ENCODE assay signal across 12 cellular contexts in the genomic region with DNA sequence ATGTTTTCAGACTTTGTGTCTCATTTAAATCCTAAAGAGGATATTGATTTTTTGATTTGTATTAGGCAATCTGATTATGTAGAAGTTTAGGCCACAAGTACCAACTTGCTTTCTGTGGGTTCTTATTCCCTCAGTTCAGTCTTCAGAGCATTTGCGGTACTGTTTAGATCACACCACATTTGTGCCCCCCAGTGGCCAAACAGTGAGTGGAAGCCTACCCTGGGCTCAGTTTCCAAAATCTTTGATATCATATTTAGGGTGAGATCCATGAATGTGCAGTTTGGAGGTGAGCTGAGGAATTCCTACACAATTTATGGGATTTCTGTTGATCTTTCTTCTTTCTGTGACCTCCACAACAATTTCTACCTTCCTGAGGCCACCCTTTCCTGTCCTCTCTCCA.
DNase-seq lines count a peak whose midpoint lies in the region; ATAC-seq and TF ChIP-seq lines count a peak whose summit lies in the region.
"Had no signal": no experiment of that assay in that cellular context is flagged by ENCODE, and none has a peak within 500 bp of the region (broad histone marks: within the 10 kb centered on the region; RNA-seq: fewer than 3 reads in every experiment).

No MANE protein-coding gene starts in this region.

- no peaks in the 10 kb centered on the region for H3K36me3 Mint-ChIP-seq in glutamatergic neuron (ENCODE audit: unreplicated experiment)

- no peaks in the 10 kb centered on the region for H3K27me3 Mint-ChIP-seq in glutamatergic neuron (ENCODE audit: unreplicated experiment)

- H3K4me3 ChIP-seq in Loucy (ENCODE audit: low read length, poor library complexity, severe bottlenecking): no peak overlapping the region
- H3K4me3 ChIP-seq: suprapubic skin had no signal

- no peaks in the 10 kb centered on the region for H3K9me2 ChIP-seq in Loucy (replicated peaks; ENCODE audit: low read depth, low read length)

- H3F3A ChIP-seq in Loucy (ENCODE audit: low read depth): no peaks in the 10 kb centered on the region

- H3K4me1 Mint-ChIP-seq in glutamatergic neuron (ENCODE audit: low read depth, unreplicated experiment): peaks cover 5% of the 10 kb centered on the region

- no peak overlapping the region for H3K4me2 ChIP-seq in Loucy (ENCODE audit: low read depth, low read length, poor library complexity, severe bottlenecking)

- H3K27me3 ChIP-seq in Loucy (ENCODE audit: insufficient read depth, low read length, poor library complexity, severe bottlenecking): no peaks in the 10 kb centered on the region
- H3K27me3 ChIP-seq: suprapubic skin had no signal

- ATAC-seq in GM19395 (IDR thresholded peaks at IDR 0.05; ENCODE audit: unreplicated experiment): peak; percentile 75
- ATAC-seq: activated T-cell treated with anti-CD3 and anti-CD28 coated beads, Interleukin-2, amount 50 U/mL, for 4 hours had no signal

- H3K79me2 ChIP-seq in Loucy (ENCODE audit: insufficient read depth, low read length): no peaks in the 10 kb centered on the region

- no peak overlapping the region for H3K27ac Mint-ChIP-seq in glutamatergic neuron (ENCODE audit: unreplicated experiment)

- H3K36me3 ChIP-seq in Loucy (ENCODE audit: insufficient read depth, low read length): no peaks in the 10 kb centered on the region
- H3K36me3 ChIP-seq: suprapubic skin had no signal

- DNase-seq in GM03348 (ENCODE audit: low spot score): peak; percentile 2
- DNase-seq in glutamatergic neuron: peak; percentile 18
- DNase-seq in central memory CD4-positive, alpha-beta T cell: no peak
- DNase-seq in foreskin melanocyte: no peak
- no peak for DNase-seq in superior temporal gyrus (ENCODE audit: extremely low spot score)
- no peak for DNase-seq in DMS153 treated with DMSO at 0.1 percent for 48 hours (lab: John Stamatoyannopoulos, UW; ENCODE audit: unreplicated experiment)
- DNase-seq: activated T-cell treated with anti-CD3 and anti-CD28 coated beads, Interleukin-2, amount 50 U/mL, for 4 hours; foreskin fibroblast; NCI-H2107 had no signal

- no peak overlapping the region for H2AFZ ChIP-seq in Loucy (ENCODE audit: low read length)

- no peak overlapping the region for H3K4me3 Mint-ChIP-seq in glutamatergic neuron (ENCODE audit: unreplicated experiment)
- H3K4me3 Mint-ChIP-seq: activated T-cell treated with anti-CD3 and anti-CD28 coated beads, Interleukin-2, amount 50 U/mL, for 4 hours had no signal

- H3K9ac ChIP-seq in Loucy (ENCODE audit: low read depth, low read length, poor library complexity, severe bottlenecking): no peak overlapping the region

- no peaks in the 10 kb centered on the region for H3K4me1 ChIP-seq in Loucy (ENCODE audit: insufficient read depth, low read length, poor library complexity, severe bottlenecking)
- H3K4me1 ChIP-seq: suprapubic skin had no signal

- no peaks in the 10 kb centered on the region for H3K9me3 ChIP-seq in Loucy (ENCODE audit: insufficient read depth, low read depth, low read length)
- H3K9me3 ChIP-seq: suprapubic skin had no signal

- TF ChIP-seq CTCF in Loucy (conservative IDR thresholded peaks at IDR 0.05; ENCODE audit: low read length): peak; percentile 57
- peak; percentile 44 for TF ChIP-seq CTCF in glutamatergic neuron (IDR thresholded peaks at IDR 0.05; ENCODE audit: partially characterized antibody, unreplicated experiment)

- no peaks in the 10 kb centered on the region for H4K20me1 ChIP-seq in Loucy (ENCODE audit: insufficient read depth, low read length, poor library complexity, severe bottlenecking)

- no peaks in the 10 kb centered on the region for H3K9me3 Mint-ChIP-seq in glutamatergic neuron (ENCODE audit: unreplicated experiment)
- H3K9me3 Mint-ChIP-seq: activated T-cell treated with anti-CD3 and anti-CD28 coated beads, Interleukin-2, amount 50 U/mL, for 4 hours had no signal

Comparison
In these comparisons a context has a peak if more than half of its experiments do, and no peak if none do; other contexts are left out.
1. DNase-seq: peak in GM03348 (single experiment) and glutamatergic neuron (single experiment); none in central memory CD4-positive, alpha-beta T cell (single experiment), foreskin melanocyte (single experiment), superior temporal gyrus (single experiment) and DMS153 treated with DMSO at 0.1 percent for 48 hours (single experiment).